In the genomic region with DNA sequence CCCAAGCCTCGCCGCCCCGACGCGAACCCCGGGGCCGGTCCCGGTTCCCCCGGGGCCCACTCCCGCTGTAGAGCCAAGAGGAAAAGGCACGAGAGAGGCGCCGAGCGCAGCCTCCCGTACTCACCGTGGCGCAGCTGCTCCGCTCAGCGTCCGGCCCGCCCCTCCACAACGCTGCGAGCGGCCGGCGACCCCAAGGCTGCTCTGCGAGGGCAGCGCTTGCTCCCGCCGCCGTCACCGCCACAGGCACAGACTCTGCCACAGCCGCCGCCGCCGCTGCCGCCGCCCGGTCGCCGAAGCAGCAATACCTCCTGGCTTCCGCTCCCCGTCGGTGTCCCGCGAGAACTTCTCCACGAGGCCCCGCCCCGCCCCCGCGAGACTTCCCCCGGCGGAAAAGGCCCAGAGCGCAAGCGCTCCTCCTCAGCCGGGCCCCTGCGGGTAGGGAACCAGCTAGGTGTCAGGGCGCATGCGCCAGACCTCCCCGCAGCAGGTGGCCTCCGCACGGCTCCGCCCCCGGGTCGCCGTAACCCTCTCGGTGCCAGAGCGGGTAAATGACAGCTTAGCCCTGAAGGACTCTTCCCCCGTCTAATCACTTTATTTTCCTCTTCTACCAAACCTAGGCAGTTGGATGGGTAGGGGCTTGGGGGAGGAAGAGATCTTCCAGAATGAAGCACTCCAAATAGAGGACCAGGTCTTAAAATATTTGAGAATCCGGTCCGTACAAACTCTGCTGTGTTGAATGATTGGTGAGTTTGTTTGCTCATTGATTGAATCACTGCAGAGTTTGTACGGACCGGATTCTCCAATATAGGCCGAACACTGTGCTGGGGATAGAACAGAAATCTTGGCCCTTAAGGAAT, we compare ENCODE assay signal across 8 cellular contexts. TPM values are rescaled to one million over a fixed set of nuclear protein-coding genes. Genes with fewer than 3 reads are reported as not detected.
DNase-seq lines count a peak whose midpoint lies in the region; ATAC-seq and TF ChIP-seq lines count a peak whose summit lies in the region.

A gene (minus strand): TSS at position 314 of the 857 bp plus-strand sequence. CDS start 12,050 bp downstream, outside the sequence.

- H3K4me1 ChIP-seq in PC-9 (replicated peaks; ENCODE audit: insufficient read depth) = peaks cover 11% of the 10 kb centered on the region

- H2AFZ ChIP-seq in PC-9 = peak within 1 kb of the TSS; percentile 90

- H3K27ac ChIP-seq in PC-9 = peak within 1 kb of the TSS; percentile 35

- no peaks in the 10 kb centered on the region for H3K9me3 ChIP-seq in PC-9 (ENCODE audit: insufficient read depth, low read depth)

- H3K36me3 ChIP-seq in PC-9 (ENCODE audit: low read depth) = no peaks in the 10 kb centered on the region

- H3F3A ChIP-seq in PC-9 (ENCODE audit: insufficient read depth, low read depth) = peaks cover 11% of the 10 kb centered on the region

- intact Hi-C loops in PC-9 (cut with micrococcal nuclease; ENCODE audit: unreplicated experiment) = loop anchor here (1.0 kb wide), 1 partner anchor 116 kb away; a partner anchor contains a TSS

- H3K27me3 ChIP-seq in PC-9 (ENCODE audit: insufficient read depth, low read depth) = no peaks in the 10 kb centered on the region

- peak; percentile 70 for ATAC-seq in GM21619 (IDR thresholded peaks at IDR 0.05; ENCODE audit: unreplicated experiment)

- peak within 1 kb of the TSS; percentile 96 for H3K4me2 ChIP-seq in PC-9

- TF ChIP-seq CTCF in PC-9 (conservative IDR thresholded peaks at IDR 0.05) = no peak
- no peak for TF ChIP-seq CTCF in epithelial cell of proximal tubule (conservative IDR thresholded peaks at IDR 0.05; ENCODE audit: low read depth, low read length)

- H3K4me3 ChIP-seq in PC-9 (peak within 1 kb of the TSS; percentile 82), epithelial cell of proximal tubule (ENCODE audit: low read depth, low read length) (peak within 1 kb of the TSS; percentile 100)

- BruUV-seq in PC-9 (replicated peaks; lab: Mats Ljungman, UMichigan) = no TSS peak

- in situ Hi-C loops in KBM-7 (cut with MboI; ENCODE audit: low pct_unique_long_range_greater_than_20kb, low sequenced_read_pairs) = no loop called here

- DNase-seq in DMS 273 (lab: John Stamatoyannopoulos, UW; ENCODE audit: unreplicated experiment) = peak; percentile 99
- peak; percentile 94 for DNase-seq in KBM-7
- DNase-seq in PC-9 = peak; percentile 84 to 99
- peak; percentile 100 for DNase-seq in activated T-cell treated with anti-CD3 and anti-CD28 coated beads, Interleukin-2, amount 50 U/mL, for 1 hour
- no peak for DNase-seq in epithelial cell of proximal tubule (ENCODE audit: low read depth)
- DNase-seq in mucosa of gallbladder (ENCODE audit: low spot score) = peak; percentile 99
- DNase-seq in stimulated activated CD8-positive, alpha-beta memory T cell treated with anti-CD3 and anti-CD28 coated beads, Interleukin-4, amount 100 ng/mL, for 24 hours (ENCODE audit: low read depth) = peak; percentile 100

- peaks cover 24% of the 10 kb centered on the region; the same call in 1 of the 2 replicates for H4K20me1 ChIP-seq in PC-9 (ENCODE audit: insufficient read depth)

- peaks cover 45% of the 10 kb centered on the region for H3K79me2 ChIP-seq in PC-9 (ENCODE audit: low read depth)

- POLR2A ChIA-PET in PC-9 (lab: Charles Lee; ENCODE audit: unreplicated experiment) = interaction anchor here (0.6 to 0.9 kb wide), 7 partner anchors 22 to 384 kb away, joined by 3 to 8 read pairs (median 5); a partner anchor contains a TSS

- CTCF ChIA-PET in PC-9 (lab: Charles Lee) = interaction anchor here (0.6 to 1.3 kb wide), 3 partner anchors 11 to 116 kb away, joined by 3 to 5 read pairs (median 4); a partner anchor contains a TSS

- H3K9me2 ChIP-seq in PC-9 (ENCODE audit: insufficient read depth) = no peaks in the 10 kb centered on the region

RNA-seq across cellular contexts. Expression of the gene that starts here (rescaled TPM):
- 75.3 and 81.3 TPM in 2 replicates for total RNA-seq in PC-9 (2021)
- 77.5 and 82.8 TPM in 2 replicates for total RNA-seq in epithelial cell of proximal tubule
- total RNA-seq in mucosa of gallbladder = 94.3 TPM
